In genomic region chr11:46846510-46846830, GRCh38 we compare ENCODE assay signal across 8 cellular contexts. TPM values are rescaled to one million over a fixed set of nuclear protein-coding genes. Genes with fewer than 3 reads are reported as not detected.
A peak's percentile ranks its signal among the peaks of the same experiment; 100 is the strongest.
DNase-seq lines count a peak whose midpoint lies in the region; TF ChIP-seq lines count a peak whose summit lies in the region.

No MANE protein-coding gene starts in this region.

- TF ChIP-seq EP300 in ovary (IDR thresholded peaks at IDR 0.05) = no peak

- DNase-seq in NCI-H345 treated with DMSO at 0.1 percent for 48 hours (lab: John Stamatoyannopoulos, UW; ENCODE audit: unreplicated experiment) (peak; percentile 64), NCI-H345 (lab: John Stamatoyannopoulos, UW) (no peak), ovary (no peak), posterior vena cava (ENCODE audit: low spot score) (no peak), NCI-H446 (lab: John Stamatoyannopoulos, UW) (no peak), D341Med (ENCODE audit: low spot score) (no peak)
- no peak for DNase-seq in Jurkat, Clone E6-1 (ENCODE audit: low read depth, low spot score)
- DNase-seq in effector memory CD4-positive, alpha-beta T cell = no peak

- no peaks in the 10 kb centered on the region for H3K9me3 ChIP-seq in effector memory CD4-positive, alpha-beta T cell (ENCODE audit: control insufficient read depth, low read length)
- H3K9me3 ChIP-seq in ovary = no peaks in the 10 kb centered on the region

- TF ChIP-seq CTCF in ovary (IDR thresholded peaks at IDR 0.05) = no peak

- no peaks in the 10 kb centered on the region for H3K27me3 ChIP-seq in effector memory CD4-positive, alpha-beta T cell (replicated peaks; ENCODE audit: control insufficient read depth, insufficient read depth, low read length, poor library complexity, severe bottlenecking)
- no peaks in the 10 kb centered on the region for H3K27me3 ChIP-seq in ovary

- 0 to 1% (median 0%) methylated on average over 6 of the region's 6 CpGs for WGBS in ovary, 3 donors

- no peaks in the 10 kb centered on the region for H3K36me3 ChIP-seq in effector memory CD4-positive, alpha-beta T cell (ENCODE audit: control insufficient read depth, insufficient read depth, low read length)
- H3K36me3 ChIP-seq in ovary = no peaks in the 10 kb centered on the region

- H3K4me3 ChIP-seq in Jurkat, Clone E6-1 (ENCODE audit: low read length) = peak overlapping the region; percentile 95
- H3K4me3 ChIP-seq in effector memory CD4-positive, alpha-beta T cell (ENCODE audit: insufficient read depth, low read depth, low read length, poor library complexity, severe bottlenecking) = peak overlapping the region; percentile 94
- H3K4me3 ChIP-seq in ovary = peak overlapping the region; percentile 89

- TF ChIP-seq POLR2A in ovary (IDR thresholded peaks at IDR 0.05) = no peak

- H3K4me1 ChIP-seq in effector memory CD4-positive, alpha-beta T cell (ENCODE audit: control insufficient read depth, insufficient read depth, low read length, poor library complexity, severe bottlenecking) = peaks cover 16% of the 10 kb centered on the region
- H3K4me1 ChIP-seq in ovary (ENCODE audit: insufficient read depth) = peaks cover 2% of the 10 kb centered on the region

- intact Hi-C loops in ovary (cut with DNase I) = no loop called here
- intact Hi-C loops in posterior vena cava (cut with DNase I) = no loop called here

- H3K27ac ChIP-seq in effector memory CD4-positive, alpha-beta T cell (ENCODE audit: insufficient read depth, low read length, poor library complexity, severe bottlenecking) = no peak overlapping the region
- H3K27ac ChIP-seq in ovary = no peak overlapping the region

RNA-seq across cellular contexts. Expression of gene CKAP5, which starts 0.4 kb away (rescaled TPM):
- 131 TPM for polyA plus RNA-seq in Jurkat, Clone E6-1 (2012; ENCODE audit: insufficient read depth, insufficient read length)
- 100 to 1,000 TPM in 3 of 7 donors, 10 to 100 TPM in 4; 27.6 to 110 (median 94.6) TPM for total RNA-seq in ovary
- polyA plus RNA-seq in ovary = 10 to 100 TPM; 25.8 to 62.2 TPM
- 10 to 100 TPM; 56.8 to 66.4 TPM for total RNA-seq in posterior vena cava
